Comparison of ENCODE assay signal across 1 cellular context in the genomic region with DNA sequence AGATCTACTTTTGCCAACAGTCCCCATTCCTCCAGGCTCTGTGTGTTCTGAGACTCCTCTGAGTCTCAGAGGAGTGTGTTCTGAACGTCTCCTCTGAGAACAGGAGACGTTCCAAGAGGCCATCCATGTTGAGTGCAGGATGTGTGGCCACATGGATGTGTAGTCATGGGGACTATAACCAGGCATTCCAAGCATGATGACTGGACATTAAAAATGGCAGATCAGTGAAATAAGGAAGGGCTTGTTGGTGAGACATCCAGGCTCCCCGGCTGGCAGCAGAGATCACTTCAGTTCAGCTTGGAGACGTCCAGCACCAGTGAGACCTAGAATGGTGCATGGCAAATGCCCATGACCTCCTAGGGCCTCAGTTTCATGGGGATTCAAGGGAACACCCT.
TF ChIP-seq lines count a peak whose summit lies in the region.

No MANE protein-coding gene starts in this region.

TF ChIP-seq in liver, 16 proteins besides CTCF, POLR2A, EP300 and RAD21 (continued from another document):
- TF ChIP-seq, protein P1, sequence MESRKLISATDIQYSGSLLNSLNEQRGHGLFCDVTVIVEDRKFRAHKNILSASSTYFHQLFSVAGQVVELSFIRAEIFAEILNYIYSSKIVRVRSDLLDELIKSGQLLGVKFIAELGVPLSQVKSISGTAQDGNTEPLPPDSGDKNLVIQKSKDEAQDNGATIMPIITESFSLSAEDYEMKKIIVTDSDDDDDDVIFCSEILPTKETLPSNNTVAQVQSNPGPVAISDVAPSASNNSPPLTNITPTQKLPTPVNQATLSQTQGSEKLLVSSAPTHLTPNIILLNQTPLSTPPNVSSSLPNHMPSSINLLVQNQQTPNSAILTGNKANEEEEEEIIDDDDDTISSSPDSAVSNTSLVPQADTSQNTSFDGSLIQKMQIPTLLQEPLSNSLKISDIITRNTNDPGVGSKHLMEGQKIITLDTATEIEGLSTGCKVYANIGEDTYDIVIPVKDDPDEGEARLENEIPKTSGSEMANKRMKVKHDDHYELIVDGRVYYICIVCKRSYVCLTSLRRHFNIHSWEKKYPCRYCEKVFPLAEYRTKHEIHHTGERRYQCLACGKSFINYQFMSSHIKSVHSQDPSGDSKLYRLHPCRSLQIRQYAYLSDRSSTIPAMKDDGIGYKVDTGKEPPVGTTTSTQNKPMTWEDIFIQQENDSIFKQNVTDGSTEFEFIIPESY (IDR thresholded peaks at IDR 0.05), result no peak
- TF ChIP-seq, protein P2, sequence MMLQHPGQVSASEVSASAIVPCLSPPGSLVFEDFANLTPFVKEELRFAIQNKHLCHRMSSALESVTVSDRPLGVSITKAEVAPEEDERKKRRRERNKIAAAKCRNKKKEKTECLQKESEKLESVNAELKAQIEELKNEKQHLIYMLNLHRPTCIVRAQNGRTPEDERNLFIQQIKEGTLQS (IDR thresholded peaks at IDR 0.05), result no peak
- TF ChIP-seq FOXA2 (IDR thresholded peaks at IDR 0.05) (no peak), FOXA1 (IDR thresholded peaks at IDR 0.05) (no peak), JUND (IDR thresholded peaks at IDR 0.05) (no peak)
